ENCODE assay signal across 1 cellular context in genomic region chr1:67760030-67760821, GRCh38.
A peak's percentile ranks its signal among the peaks of the same experiment; 100 is the strongest.
TF ChIP-seq lines count a peak whose summit lies in the region.

No MANE protein-coding gene starts in this region.

TF ChIP-seq in HepG2, 621 proteins besides CTCF, POLR2A, EP300 and RAD21 (continued from another document and continues in another):
- TF ChIP-seq ERF (CRISPR knock-in tag; IDR thresholded peaks at IDR 0.05) (no peak), REPIN1 (CRISPR knock-in tag; IDR thresholded peaks at IDR 0.05; ENCODE audit: borderline replicate concordance, low read depth) (0 out of 2 replicates have a peak, but pooled peaks have one; percentile 43), PHF21A (CRISPR knock-in tag; IDR thresholded peaks at IDR 0.05) (peak; percentile 48; the same call in 1 of the 2 replicates), ZNF552 (CRISPR knock-in tag; IDR thresholded peaks at IDR 0.05; ENCODE audit: borderline replicate concordance) (no peak), BRD4 (CRISPR knock-in tag; IDR thresholded peaks at IDR 0.05) (no peak), ZBTB21 (CRISPR knock-in tag; IDR thresholded peaks at IDR 0.05) (peak; percentile 35; the same call in 1 of the 2 replicates), POLR2G (IDR thresholded peaks at IDR 0.05; ENCODE audit: low read depth, low read length) (no peak), ZNF33B (CRISPR knock-in tag; IDR thresholded peaks at IDR 0.05) (no peak), ZNF589 (CRISPR knock-in tag; conservative IDR thresholded peaks at IDR 0.05) (no peak), MZF1 (CRISPR knock-in tag; IDR thresholded peaks at IDR 0.05; ENCODE audit: borderline replicate concordance) (no peak), SMAD3 (CRISPR knock-in tag; IDR thresholded peaks at IDR 0.05) (peak; percentile 28; the same call in 1 of the 2 replicates), WIZ (CRISPR knock-in tag; IDR thresholded peaks at IDR 0.05) (no peak), SUZ12 (IDR thresholded peaks at IDR 0.05; ENCODE audit: low read depth, low read length) (no peak), ZFP36 (IDR thresholded peaks at IDR 0.05; ENCODE audit: borderline replicate concordance, low read depth, low read length, partially characterized antibody) (no peak), PHB2 (IDR thresholded peaks at IDR 0.05; ENCODE audit: partially characterized antibody) (no peak), ZNF558 (CRISPR knock-in tag; IDR thresholded peaks at IDR 0.05; ENCODE audit: borderline replicate concordance) (no peak), SIX1 (CRISPR knock-in tag; IDR thresholded peaks at IDR 0.05; ENCODE audit: borderline replicate concordance) (no peak; the same call in 1 of the 2 replicates), BCL6 (CRISPR knock-in tag; IDR thresholded peaks at IDR 0.05) (no peak), ZBTB8A (CRISPR knock-in tag; IDR thresholded peaks at IDR 0.05; ENCODE audit: borderline replicate concordance, low read depth) (no peak), CREB1 (IDR thresholded peaks at IDR 0.05) (peak; percentile 59; the same call in 1 of the 2 replicates), CREB1 (CRISPR knock-in tag; IDR thresholded peaks at IDR 0.05) (peak; percentile 79), DNMT1 (CRISPR knock-in tag; IDR thresholded peaks at IDR 0.05) (no peak), ZNF180 (CRISPR knock-in tag; IDR thresholded peaks at IDR 0.05; ENCODE audit: borderline replicate concordance, low read depth) (no peak), KAT8 (CRISPR knock-in tag; IDR thresholded peaks at IDR 0.05) (peak; percentile 44; the same call in 1 of the 2 replicates), CSRNP2 (CRISPR knock-in tag; conservative IDR thresholded peaks at IDR 0.05; ENCODE audit: low read depth) (no peak), USF2 (IDR thresholded peaks at IDR 0.05; ENCODE audit: low read depth, low read length) (no peak), USF2 (CRISPR knock-in tag; IDR thresholded peaks at IDR 0.05; ENCODE audit: borderline replicate concordance) (no peak), TMF1 (CRISPR knock-in tag; IDR thresholded peaks at IDR 0.05; ENCODE audit: low read depth) (no peak), NR3C1 (CRISPR knock-in tag; IDR thresholded peaks at IDR 0.05) (no peak), TCF7L2 (IDR thresholded peaks at IDR 0.05; ENCODE audit: low read depth, low read length) (no peak), MEIS2 (CRISPR knock-in tag; IDR thresholded peaks at IDR 0.05) (no peak), PAWR (CRISPR knock-in tag; IDR thresholded peaks at IDR 0.05; ENCODE audit: borderline replicate concordance) (no peak), ZNF264 (CRISPR knock-in tag; IDR thresholded peaks at IDR 0.05) (0 out of 2 replicates have a peak, but pooled peaks have one; percentile 42), ZKSCAN1 (IDR thresholded peaks at IDR 0.05; ENCODE audit: low read length) (no peak), SOX5 (CRISPR knock-in tag; IDR thresholded peaks at IDR 0.05; ENCODE audit: borderline replicate concordance) (peak; percentile 46), FOXO1 (CRISPR knock-in tag; IDR thresholded peaks at IDR 0.05) (no peak), ZBTB43 (CRISPR knock-in tag; conservative IDR thresholded peaks at IDR 0.05) (no peak), YEATS4 (CRISPR knock-in tag; IDR thresholded peaks at IDR 0.05; ENCODE audit: borderline replicate concordance) (no peak), MAFG (CRISPR knock-in tag; IDR thresholded peaks at IDR 0.05) (no peak)
- TF ChIP-seq, protein P1, sequence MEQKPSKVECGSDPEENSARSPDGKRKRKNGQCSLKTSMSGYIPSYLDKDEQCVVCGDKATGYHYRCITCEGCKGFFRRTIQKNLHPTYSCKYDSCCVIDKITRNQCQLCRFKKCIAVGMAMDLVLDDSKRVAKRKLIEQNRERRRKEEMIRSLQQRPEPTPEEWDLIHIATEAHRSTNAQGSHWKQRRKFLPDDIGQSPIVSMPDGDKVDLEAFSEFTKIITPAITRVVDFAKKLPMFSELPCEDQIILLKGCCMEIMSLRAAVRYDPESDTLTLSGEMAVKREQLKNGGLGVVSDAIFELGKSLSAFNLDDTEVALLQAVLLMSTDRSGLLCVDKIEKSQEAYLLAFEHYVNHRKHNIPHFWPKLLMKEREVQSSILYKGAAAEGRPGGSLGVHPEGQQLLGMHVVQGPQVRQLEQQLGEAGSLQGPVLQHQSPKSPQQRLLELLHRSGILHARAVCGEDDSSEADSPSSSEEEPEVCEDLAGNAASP (CRISPR knock-in tag; IDR thresholded peaks at IDR 0.05; ENCODE audit: borderline replicate concordance): no peak
- TF ChIP-seq, protein P2, sequence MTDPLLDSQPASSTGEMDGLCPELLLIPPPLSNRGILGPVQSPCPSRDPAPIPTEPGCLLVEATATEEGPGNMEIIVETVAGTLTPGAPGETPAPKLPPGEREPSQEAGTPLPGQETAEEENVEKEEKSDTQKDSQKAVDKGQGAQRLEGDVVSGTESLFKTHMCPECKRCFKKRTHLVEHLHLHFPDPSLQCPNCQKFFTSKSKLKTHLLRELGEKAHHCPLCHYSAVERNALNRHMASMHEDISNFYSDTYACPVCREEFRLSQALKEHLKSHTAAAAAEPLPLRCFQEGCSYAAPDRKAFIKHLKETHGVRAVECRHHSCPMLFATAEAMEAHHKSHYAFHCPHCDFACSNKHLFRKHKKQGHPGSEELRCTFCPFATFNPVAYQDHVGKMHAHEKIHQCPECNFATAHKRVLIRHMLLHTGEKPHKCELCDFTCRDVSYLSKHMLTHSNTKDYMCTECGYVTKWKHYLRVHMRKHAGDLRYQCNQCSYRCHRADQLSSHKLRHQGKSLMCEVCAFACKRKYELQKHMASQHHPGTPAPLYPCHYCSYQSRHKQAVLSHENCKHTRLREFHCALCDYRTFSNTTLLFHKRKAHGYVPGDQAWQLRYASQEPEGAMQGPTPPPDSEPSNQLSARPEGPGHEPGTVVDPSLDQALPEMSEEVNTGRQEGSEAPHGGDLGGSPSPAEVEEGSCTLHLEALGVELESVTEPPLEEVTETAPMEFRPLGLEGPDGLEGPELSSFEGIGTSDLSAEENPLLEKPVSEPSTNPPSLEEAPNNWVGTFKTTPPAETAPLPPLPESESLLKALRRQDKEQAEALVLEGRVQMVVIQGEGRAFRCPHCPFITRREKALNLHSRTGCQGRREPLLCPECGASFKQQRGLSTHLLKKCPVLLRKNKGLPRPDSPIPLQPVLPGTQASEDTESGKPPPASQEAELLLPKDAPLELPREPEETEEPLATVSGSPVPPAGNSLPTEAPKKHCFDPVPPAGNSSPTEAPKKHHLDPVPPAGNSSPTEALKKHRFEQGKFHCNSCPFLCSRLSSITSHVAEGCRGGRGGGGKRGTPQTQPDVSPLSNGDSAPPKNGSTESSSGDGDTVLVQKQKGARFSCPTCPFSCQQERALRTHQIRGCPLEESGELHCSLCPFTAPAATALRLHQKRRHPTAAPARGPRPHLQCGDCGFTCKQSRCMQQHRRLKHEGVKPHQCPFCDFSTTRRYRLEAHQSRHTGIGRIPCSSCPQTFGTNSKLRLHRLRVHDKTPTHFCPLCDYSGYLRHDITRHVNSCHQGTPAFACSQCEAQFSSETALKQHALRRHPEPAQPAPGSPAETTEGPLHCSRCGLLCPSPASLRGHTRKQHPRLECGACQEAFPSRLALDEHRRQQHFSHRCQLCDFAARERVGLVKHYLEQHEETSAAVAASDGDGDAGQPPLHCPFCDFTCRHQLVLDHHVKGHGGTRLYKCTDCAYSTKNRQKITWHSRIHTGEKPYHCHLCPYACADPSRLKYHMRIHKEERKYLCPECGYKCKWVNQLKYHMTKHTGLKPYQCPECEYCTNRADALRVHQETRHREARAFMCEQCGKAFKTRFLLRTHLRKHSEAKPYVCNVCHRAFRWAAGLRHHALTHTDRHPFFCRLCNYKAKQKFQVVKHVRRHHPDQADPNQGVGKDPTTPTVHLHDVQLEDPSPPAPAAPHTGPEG (CRISPR knock-in tag; IDR thresholded peaks at IDR 0.05): no peak
- TF ChIP-seq, protein P3, sequence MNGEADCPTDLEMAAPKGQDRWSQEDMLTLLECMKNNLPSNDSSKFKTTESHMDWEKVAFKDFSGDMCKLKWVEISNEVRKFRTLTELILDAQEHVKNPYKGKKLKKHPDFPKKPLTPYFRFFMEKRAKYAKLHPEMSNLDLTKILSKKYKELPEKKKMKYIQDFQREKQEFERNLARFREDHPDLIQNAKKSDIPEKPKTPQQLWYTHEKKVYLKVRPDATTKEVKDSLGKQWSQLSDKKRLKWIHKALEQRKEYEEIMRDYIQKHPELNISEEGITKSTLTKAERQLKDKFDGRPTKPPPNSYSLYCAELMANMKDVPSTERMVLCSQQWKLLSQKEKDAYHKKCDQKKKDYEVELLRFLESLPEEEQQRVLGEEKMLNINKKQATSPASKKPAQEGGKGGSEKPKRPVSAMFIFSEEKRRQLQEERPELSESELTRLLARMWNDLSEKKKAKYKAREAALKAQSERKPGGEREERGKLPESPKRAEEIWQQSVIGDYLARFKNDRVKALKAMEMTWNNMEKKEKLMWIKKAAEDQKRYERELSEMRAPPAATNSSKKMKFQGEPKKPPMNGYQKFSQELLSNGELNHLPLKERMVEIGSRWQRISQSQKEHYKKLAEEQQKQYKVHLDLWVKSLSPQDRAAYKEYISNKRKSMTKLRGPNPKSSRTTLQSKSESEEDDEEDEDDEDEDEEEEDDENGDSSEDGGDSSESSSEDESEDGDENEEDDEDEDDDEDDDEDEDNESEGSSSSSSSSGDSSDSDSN (CRISPR knock-in tag; IDR thresholded peaks at IDR 0.05): no peak
- TF ChIP-seq, protein P4, sequence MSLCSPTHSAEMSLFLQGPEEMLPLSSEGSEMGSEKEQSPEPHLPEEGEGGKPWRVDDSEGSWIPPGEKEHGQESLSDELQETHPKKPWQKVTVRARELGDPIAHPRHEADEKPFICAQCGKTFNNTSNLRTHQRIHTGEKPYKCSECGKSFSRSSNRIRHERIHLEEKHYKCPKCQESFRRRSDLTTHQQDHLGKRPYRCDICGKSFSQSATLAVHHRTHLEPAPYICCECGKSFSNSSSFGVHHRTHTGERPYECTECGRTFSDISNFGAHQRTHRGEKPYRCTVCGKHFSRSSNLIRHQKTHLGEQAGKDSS (CRISPR knock-in tag; IDR thresholded peaks at IDR 0.05; ENCODE audit: borderline replicate concordance, low read depth): no peak
- TF ChIP-seq, protein P5, sequence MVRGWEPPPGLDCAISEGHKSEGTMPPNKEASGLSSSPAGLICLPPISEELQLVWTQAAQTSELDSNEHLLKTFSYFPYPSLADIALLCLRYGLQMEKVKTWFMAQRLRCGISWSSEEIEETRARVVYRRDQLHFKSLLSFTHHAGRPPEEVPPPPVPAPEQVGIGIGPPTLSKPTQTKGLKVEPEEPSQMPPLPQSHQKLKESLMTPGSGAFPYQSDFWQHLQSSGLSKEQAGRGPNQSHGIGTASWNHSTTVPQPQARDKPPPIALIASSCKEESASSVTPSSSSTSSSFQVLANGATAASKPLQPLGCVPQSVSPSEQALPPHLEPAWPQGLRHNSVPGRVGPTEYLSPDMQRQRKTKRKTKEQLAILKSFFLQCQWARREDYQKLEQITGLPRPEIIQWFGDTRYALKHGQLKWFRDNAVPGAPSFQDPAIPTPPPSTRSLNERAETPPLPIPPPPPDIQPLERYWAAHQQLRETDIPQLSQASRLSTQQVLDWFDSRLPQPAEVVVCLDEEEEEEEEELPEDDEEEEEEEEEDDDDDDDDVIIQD (CRISPR knock-in tag; IDR thresholded peaks at IDR 0.05; ENCODE audit: low read depth): no peak; the same call in 1 of the 2 replicates
